8 cellular contexts compared by ENCODE assay signal in the genomic region with DNA sequence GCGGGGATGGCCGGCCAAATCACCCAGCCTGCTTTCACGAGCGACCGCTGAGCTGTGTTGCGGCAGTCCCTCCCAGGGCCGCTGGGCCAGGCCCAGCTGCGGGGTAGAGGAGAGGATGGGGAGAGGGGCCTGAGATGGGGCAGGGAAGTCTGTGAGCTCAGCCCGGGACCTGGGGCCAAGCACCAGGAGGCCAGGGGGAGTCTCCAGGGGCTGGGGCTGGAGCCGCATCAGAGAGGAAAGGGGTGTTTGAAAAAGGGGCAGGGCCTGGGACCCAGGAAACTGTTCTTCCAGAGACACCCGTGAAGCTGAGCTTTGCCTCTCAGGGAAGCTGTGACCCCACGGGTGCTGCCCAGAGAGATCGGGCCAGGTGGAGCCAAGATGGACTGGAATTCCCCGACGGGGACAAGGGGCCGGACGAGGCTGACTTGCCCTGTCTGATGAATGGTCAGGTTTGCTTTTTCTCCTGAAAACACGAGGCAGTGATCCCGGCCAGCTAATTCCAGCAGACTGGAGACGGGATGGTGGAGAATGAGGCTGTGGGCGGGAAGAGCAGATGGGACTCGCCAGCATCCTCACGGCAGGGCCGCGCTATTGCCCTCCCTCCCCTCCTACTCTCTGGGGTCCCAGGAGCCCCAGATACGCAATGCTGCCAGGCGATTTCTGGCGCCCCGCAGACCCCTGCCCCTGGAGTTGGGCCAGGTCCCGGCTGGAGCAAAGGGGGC. TPM values are rescaled to one million over a fixed set of nuclear protein-coding genes. Genes with fewer than 3 reads are reported as not detected.
DNase-seq lines count a peak whose midpoint lies in the region; ATAC-seq and TF ChIP-seq lines count a peak whose summit lies in the region.

No MANE protein-coding gene starts in this region.

- no peak for TF ChIP-seq EP300 in sigmoid colon (IDR thresholded peaks at IDR 0.05)

- H3K4me1 Mint-ChIP-seq in activated T-helper 17 cell treated with anti-CD3 and anti-CD28 coated beads, Interleukin-2, amount 50 U/mL, for 72 hours: peaks cover 7% of the 10 kb centered on the region

- TF ChIP-seq CTCF in heart left ventricle (IDR thresholded peaks at IDR 0.05): no peak
- no peak for TF ChIP-seq CTCF in sigmoid colon (IDR thresholded peaks at IDR 0.05)

- WGBS in heart left ventricle, 4 donors: 47 to 65% (median 56%) methylated on average over 24 to 30 of the region's 30 CpGs
- WGBS in sigmoid colon, 2 donors: 68 to 73% methylated on average over 30 of the region's 30 CpGs

- no peaks in the 10 kb centered on the region for H3K9me3 Mint-ChIP-seq in activated T-helper 17 cell treated with anti-CD3 and anti-CD28 coated beads, Interleukin-2, amount 50 U/mL, for 72 hours

- H3K36me3 Mint-ChIP-seq in activated T-helper 17 cell treated with anti-CD3 and anti-CD28 coated beads, Interleukin-2, amount 50 U/mL, for 72 hours (ENCODE audit: low read depth): no peaks in the 10 kb centered on the region

- H3K4me3 ChIP-seq in heart left ventricle (peak overlapping the region in 7 of 12 donors; percentile 4 to 33 (median 8)), sigmoid colon (peak overlapping the region in 2 of 4 donors; percentile 4 to 10)

- peaks cover 20% of the 10 kb centered on the region for H3K27me3 Mint-ChIP-seq in activated T-helper 17 cell treated with anti-CD3 and anti-CD28 coated beads, Interleukin-2, amount 50 U/mL, for 72 hours

- peak; percentile 76 for DNase-seq in ELR (ENCODE audit: low read depth)
- peak; percentile 65 to 77 (median 71) for DNase-seq in heart left ventricle
- peak; percentile 89 for DNase-seq in sigmoid colon
- DNase-seq in LoVo (ENCODE audit: low spot score): no peak
- no peak for DNase-seq in KG1 (lab: John Stamatoyannopoulos, UW)

- H3K27me3 ChIP-seq in heart left ventricle: no peaks in the 10 kb centered on the region
- no peaks in the 10 kb centered on the region for H3K27me3 ChIP-seq in sigmoid colon

- H3K27ac Mint-ChIP-seq in activated T-helper 17 cell treated with anti-CD3 and anti-CD28 coated beads, Interleukin-2, amount 50 U/mL, for 72 hours: peak overlapping the region; percentile 73

- H3K36me3 ChIP-seq in heart left ventricle (no peaks in the 10 kb centered on the region), sigmoid colon (no peaks in the 10 kb centered on the region)

- H3K4me1 ChIP-seq in heart left ventricle: peaks cover 2 to 54% (median 38%) of the 10 kb centered on the region in 12 donors
- peaks cover 0 to 34% (median 29%) of the 10 kb centered on the region in 4 donors for H3K4me1 ChIP-seq in sigmoid colon

- H3K9me3 ChIP-seq in heart left ventricle: no peaks in the 10 kb centered on the region
- no peaks in the 10 kb centered on the region for H3K9me3 ChIP-seq in sigmoid colon

- intact Hi-C loops in heart left ventricle (cut with DNase I): loop anchor here in 9 of 10 donors (1.0 to 5.0 kb wide), 7 partner anchors 38 to 74 kb away; a partner anchor contains a TSS
- intact Hi-C loops in sigmoid colon (cut with DNase I): no loop called here

- ATAC-seq in activated T-helper 17 cell treated with anti-CD3 and anti-CD28 coated beads, Interleukin-2, amount 50 U/mL, for 72 hours (replicated peaks): no peak
- ATAC-seq in heart left ventricle (peak; percentile 9 to 68 (median 42)), GM19324 (IDR thresholded peaks at IDR 0.05; ENCODE audit: low FRiP score, unreplicated experiment) (no peak), GM18858 (IDR thresholded peaks at IDR 0.05; ENCODE audit: unreplicated experiment) (no peak)

- H3K4me3 Mint-ChIP-seq in activated T-helper 17 cell treated with anti-CD3 and anti-CD28 coated beads, Interleukin-2, amount 50 U/mL, for 72 hours: peak overlapping the region; percentile 37

- TF ChIP-seq POLR2A in heart left ventricle (IDR thresholded peaks at IDR 0.05): no peak
- no peak for TF ChIP-seq POLR2A in sigmoid colon (IDR thresholded peaks at IDR 0.05)

- H3K27ac ChIP-seq in heart left ventricle (peak overlapping the region; percentile 87 to 99 (median 94)), sigmoid colon (peak overlapping the region; percentile 86 to 91 (median 88))

RNA-seq across cellular contexts. Expression of a gene that starts 40.3 kb away (rescaled TPM):
- 1 to 10 TPM; 3.2 to 3.9 TPM for total RNA-seq in activated T-helper 17 cell treated with anti-CD3 and anti-CD28 coated beads, Interleukin-2, amount 50 U/mL, for 72 hours
- total RNA-seq in heart left ventricle (100 to 1,000 TPM in 2 of 9 donors, 10 to 100 TPM in 7; 31.7 to 109 (median 59.0) TPM), sigmoid colon (100 to 1,000 TPM in 3 of 4 donors, 10 to 100 TPM in 1; 39.7 to 197 (median 103) TPM)
- polyA plus RNA-seq in heart left ventricle (10 to 100 TPM; 38.9 to 65.6 TPM), sigmoid colon (10 to 100 TPM in 1 of 3 donors, 1 to 10 TPM in 2; 4.4 to 34.8 (median 5.4) TPM)

Comparison
In these comparisons a context has a peak if more than half of its experiments do, and no peak if none do; other contexts are left out.
1. DNase-seq: peak in ELR (single experiment), heart left ventricle (5 of 5) and sigmoid colon (single experiment); none in LoVo (single experiment) and KG1 (single experiment).
2. ATAC-seq: peak in heart left ventricle (4 of 4); none in activated T-helper 17 cell treated with anti-CD3 and anti-CD28 coated beads, Interleukin-2, amount 50 U/mL, for 72 hours (single experiment), GM19324 (single experiment) and GM18858 (single experiment).
3. RNA of a gene that starts 40.3 kb away (total RNA-seq): 39.7 to 197 TPM in sigmoid colon and 31.7 to 109 TPM in heart left ventricle; 3.2 to 3.9 TPM in activated T-helper 17 cell treated with anti-CD3 and anti-CD28 coated beads, Interleukin-2, amount 50 U/mL, for 72 hours; every median in the first group is over 4 times any median in the second.